18 cellular contexts compared by ENCODE assay signal in the genomic region with DNA sequence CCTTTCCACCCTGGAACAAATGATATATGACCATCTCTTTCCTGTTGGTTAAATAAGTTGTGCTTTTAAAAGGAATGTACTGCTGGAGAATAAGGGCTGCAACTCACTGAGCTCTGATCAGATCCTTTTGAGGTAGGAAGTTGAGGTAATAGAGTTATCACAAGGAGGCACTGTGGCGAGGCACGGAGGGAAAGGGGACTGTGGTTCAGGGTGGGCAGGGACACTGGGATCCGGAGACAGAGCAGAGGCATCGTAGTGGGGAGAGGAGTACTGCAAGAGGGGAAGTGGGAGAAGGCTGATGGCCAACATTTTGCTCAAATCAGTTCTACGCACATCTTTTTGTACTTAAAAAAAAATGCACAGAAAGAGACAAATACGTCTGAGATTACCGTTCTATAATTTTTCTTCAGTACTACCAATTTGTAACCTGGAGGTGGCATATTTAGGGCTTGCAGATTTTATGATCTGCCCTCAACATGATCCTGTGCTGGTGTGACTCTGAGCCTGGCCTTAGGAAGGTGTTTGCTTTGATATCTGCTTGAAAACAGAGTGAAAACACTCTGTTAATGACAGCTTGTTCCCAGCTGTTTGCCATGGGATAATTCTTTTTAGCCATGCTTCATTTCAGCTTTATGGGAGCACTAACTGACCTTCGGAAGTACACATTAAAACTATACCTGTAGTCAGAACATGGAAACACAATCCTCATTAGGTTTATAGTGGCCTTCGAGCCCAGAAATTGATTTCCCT.
DNase-seq lines count a peak whose midpoint lies in the region; ATAC-seq, FAIRE-seq and TF ChIP-seq lines count a peak whose summit lies in the region.
"Had no signal": no experiment of that assay in that cellular context is flagged by ENCODE, and none has a peak within 500 bp of the region (broad histone marks: within the 10 kb centered on the region; RNA-seq: fewer than 3 reads in every experiment).

No MANE protein-coding gene starts in this region.

- H4K20me1 ChIP-seq in GM23338 (replicated peaks; ENCODE audit: insufficient read depth) = no peaks in the 10 kb centered on the region
- H4K20me1 ChIP-seq in H1 (replicated peaks in 1 of 2; ENCODE audit: control insufficient read depth in 1 of 2, insufficient read depth in 2 of 2, low read length in 2 of 2) = no peaks in the 10 kb centered on the region

- WGBS in H1 (ENCODE audit: extremely low coverage in 1 of 2, insufficient coverage in 1 of 2, insufficient read length in 1 of 2, insufficient replicate concordance in 2 of 2, low coverage in 1 of 2, low lambda C conversion rate in 2 of 2, missing lambda C conversion rate in 1 of 2), 2 experiments = 91% methylated on average over 9 of the region's 9 CpGs; no CpG with 5 or more reads in 1 of the 2 experiments

- DNase-seq in GM23338 (ENCODE audit: low spot score) (peak; percentile 14), NCI-H69 (lab: John Stamatoyannopoulos, UW) (peak; percentile 20), H1 (ENCODE audit: low read depth in 1 of 2, low spot score in 2 of 2) (no peak), left kidney (ENCODE audit: low read depth, low spot score) (peak; percentile 15), putamen (ENCODE audit: low spot score) (no peak), WERI-Rb-1 (no peak)
- DNase-seq: BE2C; Caco-2; CD8-positive, alpha-beta memory T cell; DND-41; GDM1; GOT3; HCEC 1CT; HFFc6 had no signal

- H3K27me3 ChIP-seq in GM23338 (ENCODE audit: insufficient read depth) = no peaks in the 10 kb centered on the region
- H3K27me3 ChIP-seq in H1 (replicated peaks in 1 of 4; ENCODE audit: control insufficient read depth in 3 of 4, extremely low read depth in 1 of 4, insufficient read depth in 3 of 4, low read length in 3 of 4) = no peaks in the 10 kb centered on the region
- no peaks in the 10 kb centered on the region for H3K27me3 ChIP-seq in WERI-Rb-1 (ENCODE audit: insufficient read depth, low read depth, severe bottlenecking)
- H3K27me3 ChIP-seq: BE2C had no signal

- no peaks in the 10 kb centered on the region for H3K79me1 ChIP-seq in H1 (ENCODE audit: low read depth, low read length)

- no peaks in the 10 kb centered on the region for H3K23me2 ChIP-seq in H1 (ENCODE audit: low read depth, low read length)

- TF ChIP-seq RAD21 in H1 (IDR thresholded peaks at IDR 0.05 in 1 of 2, conservative IDR thresholded peaks at IDR 0.05 in 1 of 2; ENCODE audit: low read depth in 2 of 2, low read length in 2 of 2) = peak; percentile 1 to 17; a peak in 2 of 4 replicates

- CTCF ChIA-PET in H1 (lab: Charles Lee; ENCODE audit: partially characterized antibody) = interaction anchor here (0.8 to 1.7 kb wide), 3 partner anchors 15 to 28 kb away, joined by 3 to 6 read pairs (median 6); no protein-coding TSS in a partner anchor

- H2BK15ac ChIP-seq in H1 (ENCODE audit: low read length) = no peak overlapping the region

- no peaks in the 10 kb centered on the region for H3K27me3 Mint-ChIP-seq in GM23338 (ENCODE audit: insufficient read depth, low read depth, poor library complexity)
- H3K27me3 Mint-ChIP-seq: CD8-positive, alpha-beta memory T cell had no signal

- H3K9me2 ChIP-seq in GM23338 (ENCODE audit: insufficient read depth) = no peaks in the 10 kb centered on the region

- H2AK5ac ChIP-seq in H1 (ENCODE audit: low read depth, low read length) = no peak overlapping the region

- H3K4ac ChIP-seq in H1 (replicated peaks; ENCODE audit: insufficient read length, low read depth, low read length) = no peak overlapping the region

- no peak overlapping the region for H3K4me3 Mint-ChIP-seq in GM23338
- H3K4me3 Mint-ChIP-seq: CD14-positive monocyte; CD8-positive, alpha-beta memory T cell; HFFc6 had no signal

- H3K56ac ChIP-seq in H1 (replicated peaks; ENCODE audit: insufficient read length, low read depth, low read length) = no peak overlapping the region

- H3K18ac ChIP-seq in H1 (ENCODE audit: extremely low read depth, low read length) = no peak overlapping the region; the same call in 1 of the 2 replicates

- H3K79me2 ChIP-seq in GM23338 (replicated peaks; ENCODE audit: insufficient read depth) = no peaks in the 10 kb centered on the region
- no peaks in the 10 kb centered on the region for H3K79me2 ChIP-seq in H1 (ENCODE audit: control insufficient read depth in 1 of 2, insufficient read depth in 2 of 2, low read length in 2 of 2)

- TF ChIP-seq CTCF in GM23338 (conservative IDR thresholded peaks at IDR 0.05; ENCODE audit: low read depth in 2 of 2) = peak in 1 of 2 experiments; percentile 47; a peak in 2 of 4 replicates
- TF ChIP-seq CTCF in H1 (IDR thresholded peaks at IDR 0.05; ENCODE audit: control extremely low read depth in 1 of 3, insufficient read depth in 1 of 3, low read depth in 1 of 3, low read length in 3 of 3) = peak in 2 of 3 experiments; percentile 11 to 16; a peak in 2 of 4 replicates
- TF ChIP-seq CTCF in WERI-Rb-1 (IDR thresholded peaks at IDR 0.05; ENCODE audit: low read depth, low read length) = no peak

- TF ChIP-seq EP300 in H1 (IDR thresholded peaks at IDR 0.05; ENCODE audit: borderline replicate concordance in 1 of 2, low read depth in 2 of 2, low read length in 2 of 2) = no peak

- H3K14ac ChIP-seq in H1 (ENCODE audit: insufficient read length) = no peak overlapping the region

- H3K4me2 ChIP-seq in GM23338 = no peak overlapping the region
- H3K4me2 ChIP-seq in H1 (ENCODE audit: insufficient read depth in 1 of 2, low read depth in 2 of 2, low read length in 2 of 2) = no peak overlapping the region

- H3K9ac ChIP-seq in H1 (replicated peaks in 1 of 4; ENCODE audit: extremely low read depth in 1 of 4, low read depth in 3 of 4, low read length in 3 of 4) = no peak overlapping the region

- FAIRE-seq in H1 (lab: Jason Lieb, UNC) = no peak
- FAIRE-seq: A204.1, GM12892 had no signal

- no peak overlapping the region for H3K27ac Mint-ChIP-seq in GM23338
- H3K27ac Mint-ChIP-seq: CD14-positive monocyte; CD8-positive, alpha-beta memory T cell; HFFc6 had no signal

- H2BK120ac ChIP-seq in H1 (replicated peaks; ENCODE audit: low read depth, low read length) = no peak overlapping the region

- no peaks in the 10 kb centered on the region for H3K36me3 Mint-ChIP-seq in GM23338 (ENCODE audit: low read depth)
- H3K36me3 Mint-ChIP-seq: CD14-positive monocyte; CD8-positive, alpha-beta memory T cell had no signal

- H3K27ac ChIP-seq in GM23338 (ENCODE audit: low read depth) (no peak overlapping the region), H1 (ENCODE audit: low read depth, low read length) (no peak overlapping the region), WERI-Rb-1 (no peak overlapping the region)

- TF ChIP-seq POLR2A in H1 (IDR thresholded peaks at IDR 0.05; ENCODE audit: control extremely low read depth in 1 of 2, low read depth in 2 of 2, low read length in 2 of 2) = no peak

- H4K91ac ChIP-seq in H1 (replicated peaks; ENCODE audit: insufficient read length, low read length) = no peak overlapping the region

- H2AFZ ChIP-seq in GM23338 = 0 out of 2 replicates have a peak overlapping the region, but pooled peaks have one; percentile 15
- H2AFZ ChIP-seq in H1 (ENCODE audit: low read length) = 0 out of 2 replicates have a peak overlapping the region, but pooled peaks have one; percentile 3

- H3K36me3 ChIP-seq in GM23338 (ENCODE audit: insufficient read depth) (no peaks in the 10 kb centered on the region), H1 (ENCODE audit: control insufficient read depth in 2 of 4, insufficient read depth in 4 of 4, low read length in 3 of 4) (no peaks in the 10 kb centered on the region), WERI-Rb-1 (no peaks in the 10 kb centered on the region)
- H3K36me3 ChIP-seq: BE2C had no signal

- no peak overlapping the region for H4K5ac ChIP-seq in H1 (ENCODE audit: insufficient read length, low read depth, low read length)

- H2BK5ac ChIP-seq in H1 (ENCODE audit: low read depth, low read length) = no peak overlapping the region

- POLR2A ChIA-PET in H1 (lab: Charles Lee; ENCODE audit: partially characterized antibody) = interaction anchor here (1.8 kb wide), 1 partner anchor 16 kb away, joined by 6 read pairs; no protein-coding TSS in a partner anchor

- peak; percentile 59; the same call in 2 of the 3 replicates for ATAC-seq in GM23338
- no peak for ATAC-seq in HG03108 (IDR thresholded peaks at IDR 0.05; ENCODE audit: unreplicated experiment)

- no peak overlapping the region for H4K8ac ChIP-seq in H1 (ENCODE audit: extremely low read depth, insufficient read depth, low read length)

- H3K4me1 Mint-ChIP-seq in GM23338 = peaks cover 15% of the 10 kb centered on the region
- H3K4me1 Mint-ChIP-seq: CD14-positive monocyte; CD8-positive, alpha-beta memory T cell had no signal

- H3F3A ChIP-seq in GM23338 (replicated peaks; ENCODE audit: low read depth) = no peaks in the 10 kb centered on the region

- no peaks in the 10 kb centered on the region for H3K9me3 Mint-ChIP-seq in GM23338
- H3K9me3 Mint-ChIP-seq: CD14-positive monocyte; CD8-positive, alpha-beta memory T cell; HFFc6 had no signal

- no peak overlapping the region for H2BK12ac ChIP-seq in H1 (ENCODE audit: low read depth, low read length)

- no peak overlapping the region for H3K23ac ChIP-seq in H1 (ENCODE audit: insufficient read length)

- no peak overlapping the region for H2BK20ac ChIP-seq in H1 (ENCODE audit: low read length)

- H3K4me1 ChIP-seq in GM23338 (ENCODE audit: insufficient read depth) (no peaks in the 10 kb centered on the region; the same call in 1 of the 2 replicates), H1 (replicated peaks in 1 of 4; ENCODE audit: control insufficient read depth in 3 of 4, insufficient read depth in 4 of 4, low read length in 3 of 4) (peaks cover 0 to 17% (median 5%) of the 10 kb centered on the region in 4 experiments; a peak in 2 of 7 replicates)
- H3K4me1 ChIP-seq: Caco-2 had no signal

- H3K9me3 ChIP-seq in H1 (ENCODE audit: insufficient read depth in 2 of 2, low read depth in 1 of 2, low read length in 1 of 2) (no peaks in the 10 kb centered on the region), WERI-Rb-1 (ENCODE audit: severe bottlenecking) (no peaks in the 10 kb centered on the region)
- H3K9me3 ChIP-seq: BE2C, Caco-2 had no signal

- no peak overlapping the region for H3K4me3 ChIP-seq in GM23338
- H3K4me3 ChIP-seq in H1 (ENCODE audit: extremely low read depth in 1 of 4, insufficient read depth in 2 of 4, low read depth in 3 of 4, low read length in 4 of 4) = no peak overlapping the region
- no peak overlapping the region for H3K4me3 ChIP-seq in WERI-Rb-1 (ENCODE audit: low read depth, low read length)

TF ChIP-seq in GM23338, 12 proteins besides CTCF, POLR2A, EP300 and RAD21 (continues in another document):
- no peak for TF ChIP-seq ZNF331 (CRISPR knock-in tag; IDR thresholded peaks at IDR 0.05; ENCODE audit: low read depth)
- TF ChIP-seq POLR2AphosphoS5 (IDR thresholded peaks at IDR 0.05; ENCODE audit: low read depth) = no peak
- TF ChIP-seq ZNF114 (CRISPR knock-in tag; IDR thresholded peaks at IDR 0.05) = no peak
- TF ChIP-seq JUNB (IDR thresholded peaks at IDR 0.05; ENCODE audit: unreplicated experiment) = no peak

TF ChIP-seq in H1, 55 proteins besides CTCF, POLR2A, EP300 and RAD21 (continues in another document):
- no peak for TF ChIP-seq ZNF274 (IDR thresholded peaks at IDR 0.05; ENCODE audit: borderline replicate concordance, extremely low read depth, low read length)
- no peak for TF ChIP-seq POU5F1 (IDR thresholded peaks at IDR 0.05; ENCODE audit: low read depth, low read length)
- TF ChIP-seq MAFK (IDR thresholded peaks at IDR 0.05; ENCODE audit: low read depth, low read length) = no peak

Comparison
In these comparisons a context has a peak if more than half of its experiments do, and no peak if none do; other contexts are left out.
1. DNase-seq: peak in GM23338 (single experiment), NCI-H69 (single experiment) and left kidney (single experiment); none in H1 (0 of 2), putamen (single experiment) and WERI-Rb-1 (single experiment).